31 cellular contexts compared by ENCODE assay signal in the genomic region with DNA sequence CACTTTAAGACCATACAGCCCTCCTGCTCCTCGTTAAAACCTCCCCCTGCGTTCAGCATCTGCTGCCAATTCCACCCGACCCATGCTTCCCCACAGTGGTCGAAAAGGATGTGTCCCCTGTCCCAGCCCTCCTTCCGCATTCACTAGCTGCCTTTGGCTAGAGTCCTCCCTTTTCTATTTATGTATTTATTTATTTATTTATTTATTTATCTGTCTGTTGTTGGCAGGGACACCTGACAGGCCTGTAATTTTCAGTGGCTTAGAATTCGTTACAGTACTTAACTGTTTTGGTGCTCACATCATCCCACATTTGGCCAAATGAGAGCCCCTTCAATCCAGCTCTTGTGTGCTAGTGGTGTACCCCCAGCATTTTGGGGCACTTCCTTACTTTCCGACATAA. TPM values are rescaled to one million over a fixed set of nuclear protein-coding genes. Genes with fewer than 3 reads are reported as not detected.
"Had no signal": no experiment of that assay in that cellular context is flagged by ENCODE, and none has a peak within 500 bp of the region (broad histone marks: within the 10 kb centered on the region; RNA-seq: fewer than 3 reads in every experiment).

No MANE protein-coding gene starts in this region.

- H3K4me1 ChIP-seq: adrenal gland, body of pancreas had no signal

- H3K36me3 ChIP-seq: adrenal gland, cardiac muscle cell had no signal

- H3K4me3 ChIP-seq: adrenal gland, body of pancreas, cardiac muscle cell had no signal

- DNase-seq: activated B cell treated with CpG ODN at 0.5 μM for 24 hours; activated CD4-positive, alpha-beta memory T cell treated with anti-CD3 and anti-CD28 coated beads for 36 hours; activated CD4-positive, alpha-beta T cell treated with anti-CD3 and anti-CD28 coated beads for 4 hours; activated CD4-positive, alpha-beta T cell treated with anti-CD3 and anti-CD28 coated beads, Interleukin-2, amount 10 ng/mL, durations not matched to agents 24 days and 14 days; activated CD4-positive, alpha-beta T cell treated with anti-CD3 and anti-CD28 coated beads, Interleukin-2, amount 50 U/mL, for 1 hour; activated CD4-positive, alpha-beta T cell treated with anti-CD3 and anti-CD28 coated beads, Interleukin-2, amount 50 U/mL, for 4 hours; activated CD4-positive, CD25-positive, alpha-beta regulatory T cell treated with anti-CD3 and anti-CD28 coated beads, Interleukin-2, amount 50 U/mL, for 72 hours; activated CD8-positive, alpha-beta memory T cell treated with anti-CD3 and anti-CD28 coated beads, Interleukin-2, amount 50 U/mL, for 4 hours; activated CD8-positive, alpha-beta T cell treated with anti-CD3 and anti-CD28 coated beads for 36 hours; activated effector memory CD4-positive, alpha-beta T cell treated with anti-CD3 and anti-CD28 coated beads, Interleukin-2, amount 50 U/mL, for 16 hours; activated gamma-delta T cell treated with Interleukin-2 at 50 U/mL for 16 hours; activated naive CD4-positive, alpha-beta T cell; activated naive CD4-positive, alpha-beta T cell treated with anti-CD3 and anti-CD28 coated beads for 36 hours; activated naive CD4-positive, alpha-beta T cell treated with anti-CD3 and anti-CD28 coated beads, Interleukin-2, amount 50 U/mL, for 16 hours; activated naive CD8-positive, alpha-beta T cell treated with anti-CD3 and anti-CD28 coated beads for 36 hours; activated T-cell treated with anti-CD3 and anti-CD28 coated beads for 4 hours; activated T-cell treated with anti-CD3 and anti-CD28 coated beads, Interleukin-2, amount 50 U/mL, for 1 hour; activated T-cell treated with anti-CD3 and anti-CD28 coated beads, Interleukin-2, amount 50 U/mL, for 4 hours; activated T-cell treated with anti-CD3 and anti-CD28 coated beads, Interleukin-2, amount 50 U/mL, for 72 hours; adrenal gland; amniotic stem cell; aorta; body of pancreas; central memory CD4-positive, alpha-beta T cell; T-helper 1 cell; T-helper 2 cell; T-helper 9 cell had no signal

- H3K27me3 ChIP-seq: body of pancreas had no signal

- ATAC-seq: activated CD8-positive, alpha-beta T cell treated with anti-CD3 and anti-CD28 coated beads for 36 hours; activated naive CD4-positive, alpha-beta T cell treated with anti-CD3 and anti-CD28 coated beads, Interleukin-2, amount 50 U/mL, for 72 hours; activated T-cell treated with anti-CD3 and anti-CD28 coated beads, Interleukin-2, amount 50 U/mL, for 4 hours; activated T-cell treated with anti-CD3 and anti-CD28 coated beads, Interleukin-2, amount 50 U/mL, for 72 hours; activated T-helper 17 cell treated with anti-CD3 and anti-CD28 coated beads, Interleukin-2, amount 50 U/mL, for 72 hours; body of pancreas had no signal

- H3K9me3 ChIP-seq: adrenal gland, body of pancreas had no signal

- H3K27ac ChIP-seq: adrenal gland, body of pancreas, cardiac muscle cell, VCaP had no signal

RNA-seq across cellular contexts. Expression of gene GNAL, which starts 50.8 kb away (rescaled TPM):
- total RNA-seq: activated B cell treated with CpG ODN at 0.5 μM for 24 hours had no signal
